ENCODE assay signal across 19 cellular contexts in the genomic region with DNA sequence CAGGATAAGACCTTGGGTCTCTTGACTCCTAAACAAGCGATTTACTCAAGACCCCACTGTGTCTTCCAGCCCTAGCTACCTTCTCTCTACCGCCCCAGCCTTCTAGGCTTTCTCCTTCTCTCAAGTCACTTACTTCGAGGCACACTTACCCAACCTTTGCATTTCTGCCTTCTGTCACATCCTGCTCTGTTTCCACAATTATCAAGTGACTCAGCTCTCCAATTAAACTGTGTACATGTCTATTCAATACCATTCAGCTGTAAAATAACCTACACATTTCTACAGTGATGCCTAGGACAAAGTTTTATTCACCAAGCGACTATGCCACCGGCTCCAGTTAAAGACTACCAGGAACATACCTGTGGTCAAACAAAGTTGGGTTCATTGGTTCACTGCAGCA.
A peak's percentile ranks its signal among the peaks of the same experiment; 100 is the strongest.
DNase-seq lines count a peak whose midpoint lies in the region; ATAC-seq and TF ChIP-seq lines count a peak whose summit lies in the region.
"Had no signal": no experiment of that assay in that cellular context is flagged by ENCODE, and none has a peak within 500 bp of the region (broad histone marks: within the 10 kb centered on the region; RNA-seq: fewer than 3 reads in every experiment).

No MANE protein-coding gene starts in this region.

- no peaks in the 10 kb centered on the region for H3K9me2 ChIP-seq in PC-3 (replicated peaks; ENCODE audit: low read length)

- H3K36me3 ChIP-seq in PC-3 (ENCODE audit: low read depth, low read length) (no peaks in the 10 kb centered on the region), sigmoid colon (no peaks in the 10 kb centered on the region)

- H4K20me1 ChIP-seq in PC-3 (ENCODE audit: low read length): no peaks in the 10 kb centered on the region

- DNase-seq in H4 (ENCODE audit: low spot score) (peak; percentile 14), PC-3 (peak; percentile 7), fibroblast of mammary gland (ENCODE audit: low read depth) (peak; percentile 16), sigmoid colon (no peak), NK-92 (lab: John Stamatoyannopoulos, UW; ENCODE audit: unreplicated experiment) (no peak), COLO829 (ENCODE audit: low spot score) (no peak)
- DNase-seq: activated CD4-positive, alpha-beta T cell treated with anti-CD3 and anti-CD28 coated beads, Interleukin-2, amount 50 U/mL, for 1 hour; activated naive CD8-positive, alpha-beta T cell treated with anti-CD3 and anti-CD28 coated beads, Interleukin-2, amount 50 U/mL, for 24 hours; activated T-cell treated with anti-CD3 and anti-CD28 coated beads, Interleukin-2, amount 50 U/mL, for 4 hours; GF-D8; NCI-H187 treated with DMSO at 0.1 percent for 48 hours; NK-92 treated with Interleukin-12 subunit alpha and Interleukin-12 subunit beta, amount 100 ng/mL, for 24 hours; SIG-M5; stimulated activated CD4-positive, alpha-beta T cell treated with anti-CD3 and anti-CD28 coated beads, Interleukin-1b, Interleukin-23, amount 100 ng/mL, for 48 hours; stimulated activated CD8-positive, alpha-beta memory T cell treated with anti-CD3 and anti-CD28 coated beads, Interleukin-4, amount 100 ng/mL, for 48 hours; T1000 had no signal

- TF ChIP-seq EP300 in sigmoid colon (IDR thresholded peaks at IDR 0.05): no peak

- intact Hi-C loops in PC-3 (cut with micrococcal nuclease): no loop called here
- intact Hi-C loops in sigmoid colon (cut with DNase I): no loop called here

- H3K9me3 ChIP-seq in PC-3 (ENCODE audit: low read length) (no peaks in the 10 kb centered on the region), sigmoid colon (no peaks in the 10 kb centered on the region)

- ATAC-seq in PC-3: no peak
- ATAC-seq in HG03139 (IDR thresholded peaks at IDR 0.05; ENCODE audit: unreplicated experiment): no peak
- no peak for ATAC-seq in HG02870 (IDR thresholded peaks at IDR 0.05; ENCODE audit: unreplicated experiment)
- ATAC-seq: activated naive CD8-positive, alpha-beta T cell treated with anti-CD3 and anti-CD28 coated beads, Interleukin-2, amount 50 U/mL, for 24 hours; activated T-cell treated with anti-CD3 and anti-CD28 coated beads, Interleukin-2, amount 50 U/mL, for 4 hours had no signal

- H3K4me3 ChIP-seq in PC-3 (ENCODE audit: low read length): no peak overlapping the region
- no peak overlapping the region for H3K4me3 ChIP-seq in fibroblast of mammary gland (ENCODE audit: control insufficient read depth, low read depth, low read length)
- no peak overlapping the region for H3K4me3 ChIP-seq in sigmoid colon

- H3K4me1 ChIP-seq in PC-3 (ENCODE audit: insufficient read depth, low read length) (no peaks in the 10 kb centered on the region), sigmoid colon (peaks cover 0 to 60% (median 44%) of the 10 kb centered on the region in 4 donors)

- CTCF ChIA-PET in PC-3 (lab: Charles Lee): no interaction called here

- H3K4me2 ChIP-seq in PC-3 (ENCODE audit: low read length): 0 out of 2 replicates have a peak overlapping the region, but pooled peaks have one; percentile 16

- 43 to 73% methylated on average over 5 of the region's 5 CpGs for whole genome bisulfite sequencing in sigmoid colon, 2 donors

- no peak overlapping the region for H3K9ac ChIP-seq in PC-3 (ENCODE audit: low read length)
- H3K9ac ChIP-seq: KMS-11 had no signal

- H2AFZ ChIP-seq in PC-3 (ENCODE audit: low read length): no peak overlapping the region

- BruUV-seq in PC-3 (replicated peaks; lab: Mats Ljungman, UMichigan): no TSS peak

- H3F3A ChIP-seq in PC-3 (ENCODE audit: low read length, unreplicated experiment): no peaks in the 10 kb centered on the region

- TF ChIP-seq POLR2A in sigmoid colon (IDR thresholded peaks at IDR 0.05): no peak

- TF ChIP-seq CTCF in PC-3 (conservative IDR thresholded peaks at IDR 0.05; ENCODE audit: low read depth, low read length) (no peak), fibroblast of mammary gland (conservative IDR thresholded peaks at IDR 0.05; ENCODE audit: control insufficient read depth, insufficient read depth, low read depth, low read length) (no peak), sigmoid colon (IDR thresholded peaks at IDR 0.05) (no peak)

- H3K27me3 ChIP-seq in PC-3 (ENCODE audit: low read length) (no peaks in the 10 kb centered on the region), sigmoid colon (no peaks in the 10 kb centered on the region)

- H3K79me2 ChIP-seq in PC-3 (ENCODE audit: low read length): no peaks in the 10 kb centered on the region

- peak overlapping the region; percentile 66 for H3K27ac ChIP-seq in PC-3 (ENCODE audit: low read length)
- peak overlapping the region in 3 of 4 donors; percentile 3 to 74 (median 5) for H3K27ac ChIP-seq in sigmoid colon
- H3K27ac ChIP-seq: KMS-11 had no signal

- POLR2A ChIA-PET in PC-3 (lab: Charles Lee; ENCODE audit: unreplicated experiment): no interaction called here

Comparison
In these comparisons a context has a peak if more than half of its experiments do, and no peak if none do; other contexts are left out.
1. DNase-seq: peak in H4 (single experiment), PC-3 (single experiment) and fibroblast of mammary gland (single experiment); none in sigmoid colon (single experiment), NK-92 (single experiment) and COLO829 (single experiment).